ENCODE assay signal across 5 cellular contexts in the genomic region with DNA sequence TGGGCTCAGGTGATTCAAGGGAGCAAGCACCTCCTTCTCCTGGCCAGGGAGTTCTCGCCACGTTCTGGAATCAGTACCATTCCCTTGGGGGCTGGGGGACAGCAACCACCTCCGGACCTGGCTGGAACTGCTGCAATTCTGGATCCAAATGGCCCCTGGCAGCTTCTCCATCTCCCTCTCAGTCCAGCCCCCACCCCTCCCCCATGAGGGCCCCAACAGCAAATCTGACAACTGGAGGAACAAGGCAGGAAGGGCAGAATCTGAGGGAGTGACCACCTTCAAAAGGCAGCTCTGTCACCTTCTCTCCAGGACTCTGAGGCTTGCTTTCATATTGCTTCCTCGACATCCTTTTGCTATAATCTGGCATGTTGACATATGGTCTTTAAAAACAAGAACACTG. TPM values are rescaled to one million over a fixed set of nuclear protein-coding genes. Genes with fewer than 3 reads are reported as not detected.
"Had no signal": no experiment of that assay in that cellular context is flagged by ENCODE, and none has a peak within 500 bp of the region (broad histone marks: within the 10 kb centered on the region; RNA-seq: fewer than 3 reads in every experiment).

No MANE protein-coding gene starts in this region.

RNA-seq across cellular contexts. Expression of a gene that starts 25.9 kb away (rescaled TPM):
- total RNA-seq: endodermal cell, epithelial cell of proximal tubule, esophagus mucosa, frontal cortex, glomerular endothelial cell had no signal
